Comparison of ENCODE assay signal across 8 cellular contexts in the genomic region with DNA sequence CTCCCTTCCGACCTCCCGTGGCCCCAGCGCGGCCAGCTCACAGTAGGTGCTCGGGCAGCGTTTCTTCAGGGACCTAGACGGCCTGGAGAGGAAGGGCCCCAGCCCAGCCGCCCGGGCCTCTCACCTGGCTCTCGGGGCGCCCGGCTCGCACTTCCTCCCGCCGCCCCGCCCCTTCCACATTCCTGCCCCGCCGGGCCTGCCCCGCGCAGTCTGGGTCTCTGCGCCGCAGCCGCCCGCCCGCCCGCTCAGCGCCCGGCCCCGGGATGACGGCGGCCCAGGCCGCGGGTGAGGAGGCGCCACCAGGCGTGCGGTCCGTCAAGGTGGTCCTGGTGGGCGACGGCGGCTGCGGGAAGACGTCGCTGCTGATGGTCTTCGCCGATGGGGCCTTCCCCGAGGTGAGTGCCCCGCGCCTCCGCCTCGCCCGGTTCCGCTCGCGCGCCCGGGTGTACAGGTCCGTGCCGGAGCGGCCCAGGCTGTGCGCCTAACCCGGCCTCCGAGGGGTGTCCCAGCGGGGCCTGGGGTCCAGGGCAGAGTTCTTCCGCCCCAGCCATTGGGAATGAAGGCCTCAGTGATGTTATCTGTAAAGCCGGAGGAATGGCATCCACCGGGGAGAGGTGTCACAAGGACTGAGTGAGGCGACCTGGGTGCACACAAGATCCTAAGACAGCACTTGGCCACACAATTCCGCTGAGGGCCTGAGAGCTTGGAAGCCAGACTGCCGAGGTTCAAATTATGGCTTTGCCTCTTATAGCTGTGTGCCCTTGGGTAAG. TPM values are rescaled to one million over a fixed set of nuclear protein-coding genes. Genes with fewer than 3 reads are reported as not detected.
DNase-seq lines count a peak whose midpoint lies in the region; ATAC-seq and TF ChIP-seq lines count a peak whose summit lies in the region.

A gene with protein sequence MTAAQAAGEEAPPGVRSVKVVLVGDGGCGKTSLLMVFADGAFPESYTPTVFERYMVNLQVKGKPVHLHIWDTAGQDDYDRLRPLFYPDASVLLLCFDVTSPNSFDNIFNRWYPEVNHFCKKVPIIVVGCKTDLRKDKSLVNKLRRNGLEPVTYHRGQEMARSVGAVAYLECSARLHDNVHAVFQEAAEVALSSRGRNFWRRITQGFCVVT (plus strand): TSS at position 208 of the 770 bp plus-strand sequence. CDS start 56 bp downstream, at position 264.

- intact Hi-C loops in spleen (cut with DNase I; ENCODE audit: low total_unique reads), result no loop called here

- H3K4me1 ChIP-seq in iPS-15b (ENCODE audit: control insufficient read depth, insufficient read depth, low read length), result peaks cover 8% of the 10 kb centered on the region
- peaks cover 8 to 48% (median 32%) of the 10 kb centered on the region in 6 donors for H3K4me1 ChIP-seq in spleen
- peaks cover 4% of the 10 kb centered on the region for H3K4me1 ChIP-seq in BE2C

- in situ Hi-C loops in astrocyte of the cerebellum (cut with HindIII; ENCODE audit: low sequenced_read_pairs), result no loop called here

- no peak for TF ChIP-seq CTCF in astrocyte of the cerebellum (IDR thresholded peaks at IDR 0.05; ENCODE audit: low read depth, low read length, missing control alignments)
- TF ChIP-seq CTCF in spleen (IDR thresholded peaks at IDR 0.05 in 8 of 11, conservative IDR thresholded peaks at IDR 0.05 in 3 of 11), result no peak
- no peak for TF ChIP-seq CTCF in BE2C (IDR thresholded peaks at IDR 0.05; ENCODE audit: low read depth, low read length)

- 12 to 39% (median 18%) methylated on average over 13 to 69 of the region's 69 CpGs for WGBS in spleen, 5 donors

- peak within 1 kb of the TSS; percentile 49 for H3K4me3 ChIP-seq in astrocyte of the cerebellum (ENCODE audit: low read depth, low read length)
- peak within 1 kb of the TSS; percentile 58 for H3K4me3 ChIP-seq in iPS-15b (ENCODE audit: low read depth, low read length)
- peak within 1 kb of the TSS; percentile 22 to 70 (median 40) for H3K4me3 ChIP-seq in spleen
- H3K4me3 ChIP-seq in BE2C (ENCODE audit: low read depth, low read length), result no peak within 1 kb of the TSS

- H3K9ac ChIP-seq in iPS-15b (ENCODE audit: low read depth, low read length), result peak within 1 kb of the TSS; percentile 37

- H3K27ac ChIP-seq in spleen, result peak within 1 kb of the TSS in 3 of 8 donors; percentile 2 to 28 (median 24)

- no peaks in the 10 kb centered on the region for H3K36me3 ChIP-seq in iPS-15b (ENCODE audit: control insufficient read depth, insufficient read depth, low read length)
- no peaks in the 10 kb centered on the region for H3K36me3 ChIP-seq in spleen
- H3K36me3 ChIP-seq in BE2C, result no peaks in the 10 kb centered on the region

- H3K9me3 ChIP-seq in iPS-15b (ENCODE audit: control insufficient read depth, insufficient read depth, low read length) (no peaks in the 10 kb centered on the region), spleen (no peaks in the 10 kb centered on the region), BE2C (no peaks in the 10 kb centered on the region)

- H3K27me3 ChIP-seq in iPS-15b (ENCODE audit: control insufficient read depth, insufficient read depth, low read length) (peaks cover 8% of the 10 kb centered on the region), spleen (replicated peaks in 1 of 7) (peaks cover 0 to 51% (median 13%) of the 10 kb centered on the region in 7 donors), BE2C (no peaks in the 10 kb centered on the region)

- ATAC-seq in GM19324 (IDR thresholded peaks at IDR 0.05; ENCODE audit: low FRiP score, unreplicated experiment), result no peak

- DNase-seq in AG08395 (ENCODE audit: low spot score), result peak; percentile 54
- peak; percentile 54 for DNase-seq in NCI-H226
- no peak for DNase-seq in astrocyte of the cerebellum (ENCODE audit: low read depth)
- DNase-seq in spleen, result peak; percentile 87
- no peak for DNase-seq in NCI-H1930 (lab: John Stamatoyannopoulos, UW)
- no peak for DNase-seq in BE2C

- TF ChIP-seq POLR2A in spleen (IDR thresholded peaks at IDR 0.05), result no peak

RNA-seq across cellular contexts. Expression of the gene that starts here (rescaled TPM):
- 1 to 10 TPM; 1.3 to 6.4 (median 2.2) TPM for total RNA-seq in spleen
- polyA plus RNA-seq in spleen, result 1 to 10 TPM; 3.1 to 3.6 (median 3.5) TPM
- polyA plus RNA-seq in BE2C (2012; ENCODE audit: insufficient read depth, insufficient read length, low read depth), result not detected

Comparison
In these comparisons a context has a peak if more than half of its experiments do, and no peak if none do; other contexts are left out.
1. DNase-seq: peak in AG08395 (single experiment), NCI-H226 (single experiment) and spleen (single experiment); none in astrocyte of the cerebellum (single experiment), NCI-H1930 (0 of 2) and BE2C (single experiment).